In genomic region chr4:150158041-150158440, GRCh38 we compare ENCODE assay signal across 21 cellular contexts.
"Had no signal": no experiment of that assay in that cellular context is flagged by ENCODE, and none has a peak within 500 bp of the region (broad histone marks: within the 10 kb centered on the region; RNA-seq: fewer than 3 reads in every experiment).

No MANE protein-coding gene starts in this region.

- H3K4me3 ChIP-seq: K562, SJCRH30 had no signal

- H3K27me3 ChIP-seq: SJCRH30 had no signal

- DNase-seq: Kasumi-1, MV-4-11, NCI-H1048, NCI-H1105, NCI-H1417, NCI-H1436 treated with DMSO at 0.1 percent for 48 hours, NCI-H1694, NCI-H187 treated with DMSO at 0.1 percent for 48 hours, NCI-H2029 treated with DMSO at 0.1 percent for 48 hours, NCI-H2171 treated with DMSO at 0.1 percent for 48 hours, NCI-H345, NCI-H446 treated with DMSO at 0.1 percent for 48 hours, NCI-H510A treated with DMSO at 0.1 percent for 48 hours, NCI-H526, RPMI8226, SHP77 treated with DMSO at 0.1 percent for 48 hours, SJCRH30 had no signal

- H3K36me3 ChIP-seq: SJCRH30 had no signal

- H3K4me1 ChIP-seq: SJCRH30 had no signal

- H3K9me3 ChIP-seq: SJCRH30 had no signal

- H3K27ac ChIP-seq: HL-60, KMS-11, SJCRH30 had no signal

- ATAC-seq: K562, SK-N-SH treated with all-trans-retinoic acid at 6 μM for 48 hours had no signal
